Comparison of ENCODE assay signal across 1 cellular context in the genomic region with DNA sequence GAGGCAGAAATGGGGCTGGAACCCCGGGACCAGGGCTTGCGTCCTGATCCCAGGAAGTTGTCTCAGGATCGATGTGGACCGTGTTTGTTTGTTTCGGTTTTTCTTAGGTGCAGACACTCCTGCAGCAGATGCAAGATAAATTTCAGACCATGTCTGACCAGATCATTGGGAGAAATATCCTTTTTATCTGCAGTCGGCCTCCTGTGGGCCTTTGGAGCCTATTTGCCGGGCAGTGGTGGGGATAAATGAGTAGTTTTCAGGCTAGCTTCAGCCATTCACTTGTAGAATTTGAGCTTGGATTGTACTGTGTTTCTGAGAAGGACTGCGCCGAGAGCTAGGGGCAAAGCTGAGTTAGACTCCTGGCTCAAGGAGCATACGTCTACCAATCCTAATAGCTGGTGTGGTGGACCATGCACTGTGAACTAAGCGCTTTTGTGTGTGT.
TF ChIP-seq lines count a peak whose summit lies in the region.

No MANE protein-coding gene starts in this region.

TF ChIP-seq in SK-N-SH, 30 proteins besides CTCF, POLR2A, EP300 and RAD21 (continued from another document):
- TF ChIP-seq, protein P1, sequence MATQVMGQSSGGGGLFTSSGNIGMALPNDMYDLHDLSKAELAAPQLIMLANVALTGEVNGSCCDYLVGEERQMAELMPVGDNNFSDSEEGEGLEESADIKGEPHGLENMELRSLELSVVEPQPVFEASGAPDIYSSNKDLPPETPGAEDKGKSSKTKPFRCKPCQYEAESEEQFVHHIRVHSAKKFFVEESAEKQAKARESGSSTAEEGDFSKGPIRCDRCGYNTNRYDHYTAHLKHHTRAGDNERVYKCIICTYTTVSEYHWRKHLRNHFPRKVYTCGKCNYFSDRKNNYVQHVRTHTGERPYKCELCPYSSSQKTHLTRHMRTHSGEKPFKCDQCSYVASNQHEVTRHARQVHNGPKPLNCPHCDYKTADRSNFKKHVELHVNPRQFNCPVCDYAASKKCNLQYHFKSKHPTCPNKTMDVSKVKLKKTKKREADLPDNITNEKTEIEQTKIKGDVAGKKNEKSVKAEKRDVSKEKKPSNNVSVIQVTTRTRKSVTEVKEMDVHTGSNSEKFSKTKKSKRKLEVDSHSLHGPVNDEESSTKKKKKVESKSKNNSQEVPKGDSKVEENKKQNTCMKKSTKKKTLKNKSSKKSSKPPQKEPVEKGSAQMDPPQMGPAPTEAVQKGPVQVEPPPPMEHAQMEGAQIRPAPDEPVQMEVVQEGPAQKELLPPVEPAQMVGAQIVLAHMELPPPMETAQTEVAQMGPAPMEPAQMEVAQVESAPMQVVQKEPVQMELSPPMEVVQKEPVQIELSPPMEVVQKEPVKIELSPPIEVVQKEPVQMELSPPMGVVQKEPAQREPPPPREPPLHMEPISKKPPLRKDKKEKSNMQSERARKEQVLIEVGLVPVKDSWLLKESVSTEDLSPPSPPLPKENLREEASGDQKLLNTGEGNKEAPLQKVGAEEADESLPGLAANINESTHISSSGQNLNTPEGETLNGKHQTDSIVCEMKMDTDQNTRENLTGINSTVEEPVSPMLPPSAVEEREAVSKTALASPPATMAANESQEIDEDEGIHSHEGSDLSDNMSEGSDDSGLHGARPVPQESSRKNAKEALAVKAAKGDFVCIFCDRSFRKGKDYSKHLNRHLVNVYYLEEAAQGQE (IDR thresholded peaks at IDR 0.05; ENCODE audit: low read depth, low read length), result no peak
